Comparison of ENCODE assay signal across 12 cellular contexts in the genomic region with DNA sequence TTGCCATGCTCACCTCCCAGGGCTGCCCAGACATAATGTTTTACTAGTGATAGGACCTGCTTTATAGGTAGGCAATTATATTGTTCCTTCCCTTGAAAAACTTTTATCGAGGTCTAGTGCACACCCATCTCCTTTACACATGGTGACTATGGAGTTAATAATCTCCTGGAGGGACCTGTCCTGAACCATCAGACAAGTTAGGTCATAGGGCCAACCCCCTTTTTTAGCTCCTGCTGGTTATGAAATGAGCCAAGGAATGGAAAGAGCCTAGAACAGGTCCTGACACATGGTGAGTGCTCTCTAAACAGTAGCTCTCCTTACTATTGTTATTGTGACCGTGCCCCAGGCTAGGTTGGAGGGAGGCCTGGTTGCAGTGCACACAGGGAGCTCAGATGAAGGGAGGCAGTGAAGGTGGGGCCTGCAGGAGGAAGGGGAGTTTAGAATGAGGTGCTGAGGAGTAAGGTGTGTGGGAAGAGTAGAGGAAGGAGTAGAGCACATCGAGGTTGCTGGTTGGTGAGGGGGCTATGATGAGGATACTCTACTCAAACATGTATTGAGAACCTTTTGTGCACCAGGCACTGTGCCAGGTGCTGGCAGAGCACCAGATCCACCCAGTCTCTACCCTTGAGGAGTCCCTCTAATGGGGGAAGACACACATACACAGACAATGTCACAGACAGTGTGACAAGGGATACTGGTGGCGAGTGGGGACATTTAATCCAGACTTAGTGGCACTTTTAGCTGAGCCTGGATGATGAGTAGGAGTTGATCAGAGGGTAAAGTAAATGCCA. TPM values are rescaled to one million over a fixed set of nuclear protein-coding genes. Genes with fewer than 3 reads are reported as not detected.
DNase-seq lines count a peak whose midpoint lies in the region; ATAC-seq and TF ChIP-seq lines count a peak whose summit lies in the region.
"Had no signal": no experiment of that assay in that cellular context is flagged by ENCODE, and none has a peak within 500 bp of the region (broad histone marks: within the 10 kb centered on the region; RNA-seq: fewer than 3 reads in every experiment).

No MANE protein-coding gene starts in this region.

- H3K9me3 ChIP-seq in CD4-positive, alpha-beta T cell (ENCODE audit: control insufficient read depth, low read length): no peaks in the 10 kb centered on the region
- H3K9me3 ChIP-seq in mucosa of rectum (ENCODE audit: control insufficient read depth in 2 of 2, low read length in 2 of 2): no peaks in the 10 kb centered on the region
- H3K9me3 ChIP-seq: thoracic aorta had no signal

- BruUV-seq in MCF 10A (replicated peaks; lab: Mats Ljungman, UMichigan): no TSS peak

- POLR2A ChIA-PET in CD4-positive, alpha-beta T cell (lab: Charles Lee): interaction anchor here (1.5 to 1.8 kb wide), 2 partner anchors 26 to 28 kb away, joined by 8 read pairs; no protein-coding TSS in a partner anchor
- POLR2A ChIA-PET in MCF 10A (lab: Yijun Ruan, JAX): interaction anchor here (0.7 to 28.2 kb wide), 5 partner anchors 8 to 113 kb away, joined by 4 to 960 read pairs (median 6); a partner anchor contains a TSS

- H3K4me3 Mint-ChIP-seq in CD4-positive, alpha-beta T cell: no peak overlapping the region
- H3K4me3 Mint-ChIP-seq in IgD-negative memory B cell (peak overlapping the region in 3 of 4 donors; percentile 0 to 49 (median 10)), MCF 10A (ENCODE audit: unreplicated experiment) (no peak overlapping the region)

- no peak for ATAC-seq in CD4-positive, alpha-beta T cell (ENCODE audit: poor library complexity)
- ATAC-seq in HG03135 (IDR thresholded peaks at IDR 0.05; ENCODE audit: unreplicated experiment) (no peak), GM19455 (IDR thresholded peaks at IDR 0.05; ENCODE audit: unreplicated experiment) (no peak)

- peaks cover 68 to 70% of the 10 kb centered on the region in 2 donors for H3K4me1 ChIP-seq in mucosa of rectum (ENCODE audit: control insufficient read depth in 2 of 2, insufficient read depth in 2 of 2, low read length in 2 of 2)

- H3K9me3 Mint-ChIP-seq in CD4-positive, alpha-beta T cell: no peaks in the 10 kb centered on the region
- H3K9me3 Mint-ChIP-seq in IgD-negative memory B cell: no peaks in the 10 kb centered on the region
- no peaks in the 10 kb centered on the region for H3K9me3 Mint-ChIP-seq in MCF 10A (ENCODE audit: unreplicated experiment)

- H3K4me3 ChIP-seq in mucosa of rectum (ENCODE audit: low read length in 2 of 2): peak overlapping the region in 1 of 2 donors; percentile 4
- H3K4me3 ChIP-seq: dorsolateral prefrontal cortex, thoracic aorta had no signal

- H3K27me3 Mint-ChIP-seq in CD4-positive, alpha-beta T cell: no peaks in the 10 kb centered on the region
- H3K27me3 Mint-ChIP-seq in IgD-negative memory B cell (no peaks in the 10 kb centered on the region), MCF 10A (ENCODE audit: insufficient read depth, unreplicated experiment) (no peaks in the 10 kb centered on the region)

- CTCF ChIA-PET in CD4-positive, alpha-beta T cell (lab: Charles Lee): interaction anchor here (1.0 to 6.8 kb wide), 3 partner anchors 28 to 125 kb away, joined by 3 to 194 read pairs (median 4); no protein-coding TSS in a partner anchor
- CTCF ChIA-PET in MCF 10A (lab: Yijun Ruan, JAX): interaction anchor here (0.5 to 26.9 kb wide), 4 partner anchors 9 to 678 kb away, joined by 3 to 1892 read pairs (median 379); a partner anchor contains a TSS

- no peak for TF ChIP-seq CTCF in CD4-positive, alpha-beta T cell (IDR thresholded peaks at IDR 0.05)
- TF ChIP-seq CTCF in MCF 10A (IDR thresholded peaks at IDR 0.05; ENCODE audit: unreplicated experiment): no peak

- DNase-seq in CD4-positive, alpha-beta T cell: no peak
- peak; percentile 81 for DNase-seq in MCF 10A (ENCODE audit: unreplicated experiment)
- DNase-seq in SKM-1 (lab: John Stamatoyannopoulos, UW; ENCODE audit: unreplicated experiment): no peak
- DNase-seq in posterior cingulate gyrus: no peak
- DNase-seq: dorsolateral prefrontal cortex, NCI-H510A had no signal

- peak overlapping the region; percentile 35 to 64 for H3K9ac ChIP-seq in mucosa of rectum (ENCODE audit: low read depth in 1 of 2, low read length in 2 of 2)

- H3K27me3 ChIP-seq in CD4-positive, alpha-beta T cell (ENCODE audit: control insufficient read depth, insufficient read depth, low read length): no peaks in the 10 kb centered on the region
- no peaks in the 10 kb centered on the region for H3K27me3 ChIP-seq in mucosa of rectum (ENCODE audit: control insufficient read depth in 2 of 2, insufficient read depth in 2 of 2, low read length in 2 of 2)
- H3K27me3 ChIP-seq: dorsolateral prefrontal cortex had no signal

- no peak overlapping the region for H3K27ac ChIP-seq in CD4-positive, alpha-beta T cell (ENCODE audit: low read depth, low read length)
- peak overlapping the region; percentile 84 to 87 for H3K27ac ChIP-seq in mucosa of rectum (ENCODE audit: low read depth in 2 of 2, low read length in 2 of 2)
- H3K27ac ChIP-seq: C4-2B, dorsolateral prefrontal cortex had no signal

- peak overlapping the region; percentile 35 for H3K27ac Mint-ChIP-seq in CD4-positive, alpha-beta T cell
- H3K27ac Mint-ChIP-seq in IgD-negative memory B cell (peak overlapping the region; percentile 35 to 96 (median 96)), MCF 10A (ENCODE audit: low read depth, unreplicated experiment) (peak overlapping the region; percentile 1)

- no peaks in the 10 kb centered on the region for H3K36me3 Mint-ChIP-seq in CD4-positive, alpha-beta T cell (ENCODE audit: low read depth)
- H3K36me3 Mint-ChIP-seq in IgD-negative memory B cell (no peaks in the 10 kb centered on the region), MCF 10A (ENCODE audit: insufficient read depth, unreplicated experiment) (peaks cover 7% of the 10 kb centered on the region)

- peaks cover 60% of the 10 kb centered on the region for H3K4me1 Mint-ChIP-seq in CD4-positive, alpha-beta T cell (ENCODE audit: low read depth)
- H3K4me1 Mint-ChIP-seq in IgD-negative memory B cell: peaks cover 24 to 48% (median 43%) of the 10 kb centered on the region in 3 donors
- peaks cover 61% of the 10 kb centered on the region for H3K4me1 Mint-ChIP-seq in MCF 10A (ENCODE audit: insufficient read depth, unreplicated experiment)

- H3K36me3 ChIP-seq in mucosa of rectum (ENCODE audit: control insufficient read depth in 2 of 2, insufficient read depth in 2 of 2, low read length in 2 of 2): no peaks in the 10 kb centered on the region
- H3K36me3 ChIP-seq: thoracic aorta had no signal

- intact Hi-C loops in CD4-positive, alpha-beta T cell (cut with DNase I, micrococcal nuclease): no loop called here
- intact Hi-C loops in MCF 10A (cut with micrococcal nuclease) (no loop called here), posterior cingulate gyrus (cut with DNase I) (no loop called here)

RNA-seq across cellular contexts. Expression of a gene that starts 14.1 kb away (rescaled TPM):
- total RNA-seq in CD4-positive, alpha-beta T cell: 100 to 1,000 TPM; 435 to 455 TPM
- 5.7 TPM for polyA plus RNA-seq in IgD-negative memory B cell
- 620 and 716 TPM in 2 replicates for total RNA-seq in MCF 10A (2022)

RNA-seq across cellular contexts. Expression of a gene that starts 18.1 kb away (rescaled TPM):
- total RNA-seq in CD4-positive, alpha-beta T cell: under 1 TPM; 0.27 to 0.36 TPM
- polyA plus RNA-seq in IgD-negative memory B cell: 0.05 TPM
- total RNA-seq in MCF 10A (2022): 0.88 and 0.91 TPM in 2 replicates

RNA-seq across cellular contexts. Expression of a gene that starts 39.4 kb away (rescaled TPM):
- 1 to 10 TPM in 1 of 2 experiments, under 1 TPM in 1; 0.58 to 1.3 TPM for total RNA-seq in CD4-positive, alpha-beta T cell
- 2.9 TPM for polyA plus RNA-seq in IgD-negative memory B cell
- total RNA-seq in MCF 10A (2022): 1.6 and 5.5 TPM in 2 replicates
- total RNA-seq: thoracic aorta had no signal

RNA-seq across cellular contexts. Expression of a gene that starts 45.8 kb away (rescaled TPM):
- 1 to 10 TPM; 7.0 to 8.7 TPM for total RNA-seq in CD4-positive, alpha-beta T cell
- 159 TPM for polyA plus RNA-seq in IgD-negative memory B cell
- 88.1 and 104 TPM in 2 replicates for total RNA-seq in MCF 10A (2022)

RNA-seq across cellular contexts. Expression of a gene that starts 46.8 kb away (rescaled TPM):
- total RNA-seq in CD4-positive, alpha-beta T cell: 10 to 100 TPM; 10.6 to 11.9 TPM
- 7.6 TPM for polyA plus RNA-seq in IgD-negative memory B cell
- 49.0 and 51.4 TPM in 2 replicates for total RNA-seq in MCF 10A (2022)

Comparison
In these comparisons a context has a peak if more than half of its experiments do, and no peak if none do; other contexts are left out.
1. H3K27ac Mint-ChIP-seq: peak in every context shown above with its lines; median percentile 96 in IgD-negative memory B cell; 35 in CD4-positive, alpha-beta T cell; 1 in MCF 10A.
2. H3K4me3 Mint-ChIP-seq: peak in IgD-negative memory B cell (3 of 4); none in CD4-positive, alpha-beta T cell (single experiment) and MCF 10A (single experiment).